Comparison of ENCODE assay signal across 31 cellular contexts in the genomic region with DNA sequence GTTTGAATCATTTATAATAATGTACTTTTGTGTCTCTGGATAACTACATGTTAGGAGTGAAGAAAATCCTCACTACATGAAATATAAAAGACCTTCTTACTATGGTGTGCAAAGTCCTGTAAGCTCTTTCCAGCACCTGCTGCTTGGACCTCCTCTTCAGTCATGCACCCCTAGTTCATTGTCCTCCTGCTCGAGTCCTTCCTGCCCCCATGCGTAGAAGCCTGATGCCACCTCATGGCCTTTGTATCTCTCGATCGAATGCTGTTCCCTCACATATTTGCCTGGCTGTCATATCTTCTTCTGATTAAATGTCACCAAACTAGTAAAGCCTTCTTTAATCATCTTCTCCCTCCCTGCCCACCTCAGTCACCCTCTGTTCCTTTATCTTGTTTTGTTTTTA. TPM values are rescaled to one million over a fixed set of nuclear protein-coding genes. Genes with fewer than 3 reads are reported as not detected.
DNase-seq lines count a peak whose midpoint lies in the region; ATAC-seq and TF ChIP-seq lines count a peak whose summit lies in the region.
"Had no signal": no experiment of that assay in that cellular context is flagged by ENCODE, and none has a peak within 500 bp of the region (broad histone marks: within the 10 kb centered on the region; RNA-seq: fewer than 3 reads in every experiment).

No MANE protein-coding gene starts in this region.

- H3K27ac ChIP-seq in OCI-LY7 (ENCODE audit: low read depth, low read length, poor library complexity, severe bottlenecking): no peak overlapping the region
- H3K27ac ChIP-seq in liver (ENCODE audit: low read depth in 1 of 2, low read length in 2 of 2): no peak overlapping the region
- no peak overlapping the region for H3K27ac ChIP-seq in thyroid gland
- H3K27ac ChIP-seq: BLaER1 treated with 17β-estradiol and CSF1 and Interleukin-3, amounts not matched to agents 10 nM and 100 nM; dorsolateral prefrontal cortex; heart right ventricle; SK-N-MC had no signal

- H3K27me3 Mint-ChIP-seq in natural killer cell treated with Interleukin-12 subunit alpha and Interleukin-12 subunit beta and Interleukin-15 and Interleukin-18, amount 100 ng/mL, for 72 hours: peaks cover 0 to 7% of the 10 kb centered on the region in 2 donors
- H3K27me3 Mint-ChIP-seq: activated naive CD4-positive, alpha-beta T cell treated with anti-CD3 and anti-CD28 coated beads, Interleukin-2, amount 50 U/mL, for 24 hours; brain; type B pancreatic cell had no signal

- H3K9ac ChIP-seq in liver (ENCODE audit: low read depth in 1 of 2, low read length in 2 of 2): peak overlapping the region in 1 of 2 donors; percentile 19
- H3K9ac ChIP-seq: BLaER1 treated with 17β-estradiol and CSF1 and Interleukin-3, amounts not matched to agents 10 nM and 100 nM had no signal

- H3K4me1 Mint-ChIP-seq in natural killer cell treated with Interleukin-12 subunit alpha and Interleukin-12 subunit beta and Interleukin-15 and Interleukin-18, amount 100 ng/mL, for 72 hours (ENCODE audit: low read depth in 2 of 2): no peaks in the 10 kb centered on the region
- H3K4me1 Mint-ChIP-seq: stimulated activated effector memory CD8-positive, alpha-beta T cell treated with anti-CD3 and anti-CD28 coated beads, Interleukin-12 subunit alpha, Interleukin-12 subunit beta, amount 100 ng/mL, for 72 hours had no signal

- peak overlapping the region; percentile 32; the same call in 1 of the 2 replicates for H3K4me2 ChIP-seq in OCI-LY7 (ENCODE audit: low read length)
- H3K4me2 ChIP-seq: BLaER1 treated with 17β-estradiol and CSF1 and Interleukin-3, amounts not matched to agents 10 nM and 100 nM had no signal

- H3K79me2 ChIP-seq in OCI-LY7 (ENCODE audit: insufficient read depth, low read depth, low read length): no peaks in the 10 kb centered on the region

- intact Hi-C loops in OCI-LY7 (cut with micrococcal nuclease; ENCODE audit: unreplicated experiment): loop anchor here (1.0 to 2.0 kb wide), 2 partner anchors 106 to 320 kb away; no protein-coding TSS in a partner anchor
- intact Hi-C loops in thyroid gland (cut with DNase I): no loop called here

- H4K20me1 ChIP-seq in OCI-LY7 (ENCODE audit: insufficient read depth, low read length): no peaks in the 10 kb centered on the region
- H4K20me1 ChIP-seq: BLaER1 treated with 17β-estradiol and CSF1 and Interleukin-3, amounts not matched to agents 10 nM and 100 nM had no signal

- no peak for TF ChIP-seq POLR2A in thyroid gland (IDR thresholded peaks at IDR 0.05)

- no peaks in the 10 kb centered on the region for H3K9me2 ChIP-seq in OCI-LY7 (ENCODE audit: insufficient read depth, low read length)

- no peak overlapping the region for H3K27ac Mint-ChIP-seq in natural killer cell treated with Interleukin-12 subunit alpha and Interleukin-12 subunit beta and Interleukin-15 and Interleukin-18, amount 100 ng/mL, for 72 hours
- H3K27ac Mint-ChIP-seq: activated naive CD4-positive, alpha-beta T cell treated with anti-CD3 and anti-CD28 coated beads, Interleukin-2, amount 50 U/mL, for 24 hours; activated T-helper 1 cell treated with anti-CD3 and anti-CD28 coated beads, Interleukin-12 subunit alpha, Interleukin-12 subunit beta, Interleukin-2, Interleukin-4 antibody, amounts not matched to agents 30 ng/mL and 10 ng/mL and 1 ng/mL, durations not matched to agents 14 hours and 24 hours and 36 hours; brain; natural killer cell; stimulated activated effector memory CD8-positive, alpha-beta T cell treated with anti-CD3 and anti-CD28 coated beads, Interleukin-12 subunit alpha, Interleukin-12 subunit beta, amount 100 ng/mL, for 72 hours; T-helper 1 cell treated with Interleukin-12 subunit alpha and Interleukin-12 subunit beta and Interleukin-4 antibody, amounts not matched to agents 30 μg/mL and 1 μg/mL, for 36 hours; type B pancreatic cell had no signal

- no peaks in the 10 kb centered on the region for H3K9me3 ChIP-seq in OCI-LY7 (ENCODE audit: low read length)
- H3K9me3 ChIP-seq in liver (ENCODE audit: control insufficient read depth in 4 of 4, low read length in 3 of 4): no peaks in the 10 kb centered on the region
- H3K9me3 ChIP-seq in thyroid gland: no peaks in the 10 kb centered on the region
- H3K9me3 ChIP-seq: BLaER1 treated with 17β-estradiol and CSF1 and Interleukin-3, amounts not matched to agents 10 nM and 100 nM; HAP-1; heart right ventricle had no signal

- no peaks in the 10 kb centered on the region for H3K9me3 Mint-ChIP-seq in natural killer cell treated with Interleukin-12 subunit alpha and Interleukin-12 subunit beta and Interleukin-15 and Interleukin-18, amount 100 ng/mL, for 72 hours
- H3K9me3 Mint-ChIP-seq: activated naive CD4-positive, alpha-beta T cell treated with anti-CD3 and anti-CD28 coated beads, Interleukin-2, amount 50 U/mL, for 24 hours; activated T-helper 1 cell treated with anti-CD3 and anti-CD28 coated beads, Interleukin-12 subunit alpha, Interleukin-12 subunit beta, Interleukin-2, Interleukin-4 antibody, amounts not matched to agents 30 ng/mL and 10 ng/mL and 1 ng/mL, durations not matched to agents 14 hours and 24 hours and 36 hours; brain; natural killer cell; stimulated activated effector memory CD8-positive, alpha-beta T cell treated with anti-CD3 and anti-CD28 coated beads, Interleukin-12 subunit alpha, Interleukin-12 subunit beta, amount 100 ng/mL, for 72 hours; T-helper 1 cell treated with Interleukin-12 subunit alpha and Interleukin-12 subunit beta and Interleukin-4 antibody, amounts not matched to agents 30 μg/mL and 1 μg/mL, for 36 hours; type B pancreatic cell had no signal

- CTCF ChIA-PET in OCI-LY7 (lab: Charles Lee; ENCODE audit: unreplicated experiment): no interaction called here

- DNase-seq in GM12865 (ENCODE audit: low read depth): peak; percentile 20
- DNase-seq in GM13977 (ENCODE audit: low spot score): no peak
- DNase-seq in OCI-LY7 (ENCODE audit: low spot score): peak; percentile 66
- DNase-seq in thyroid gland: no peak
- no peak for DNase-seq in NCI-H69 (lab: John Stamatoyannopoulos, UW)
- no peak for DNase-seq in natural killer cell treated with Interleukin-12 subunit alpha and Interleukin-12 subunit beta and Interleukin-15 and Interleukin-18, amount 100 ng/mL, for 72 hours (ENCODE audit: low spot score)
- DNase-seq: activated CD4-positive, alpha-beta T cell treated with anti-CD3 and anti-CD28 coated beads, Interleukin-2, amount 50 U/mL, for 4 hours; activated CD4-positive, CD25-positive, alpha-beta regulatory T cell; activated CD8-positive, alpha-beta memory T cell treated with anti-CD3 and anti-CD28 coated beads, Interleukin-2, amount 50 U/mL, for 48 hours; amniotic stem cell; cerebellar nuclear complex; dorsolateral prefrontal cortex; heart right ventricle; Kasumi-1; natural killer cell; NCI-H1436; NCI-H2107; NCI-H446 treated with DMSO at 0.1 percent for 48 hours; PC-3; stimulated activated CD4-positive, alpha-beta T cell treated with anti-CD3 and anti-CD28 coated beads, Interleukin-15, amount 100 ng/mL, for 24 hours had no signal

- POLR2A ChIA-PET in OCI-LY7 (lab: Charles Lee): interaction anchor here (0.5 to 1.3 kb wide), 3 partner anchors 9 to 161 kb away, joined by 3 to 4 read pairs (median 4); no protein-coding TSS in a partner anchor

- no peaks in the 10 kb centered on the region for H3K36me3 Mint-ChIP-seq in natural killer cell treated with Interleukin-12 subunit alpha and Interleukin-12 subunit beta and Interleukin-15 and Interleukin-18, amount 100 ng/mL, for 72 hours
- H3K36me3 Mint-ChIP-seq: activated naive CD4-positive, alpha-beta T cell treated with anti-CD3 and anti-CD28 coated beads, Interleukin-2, amount 50 U/mL, for 24 hours; brain; natural killer cell; stimulated activated effector memory CD8-positive, alpha-beta T cell treated with anti-CD3 and anti-CD28 coated beads, Interleukin-12 subunit alpha, Interleukin-12 subunit beta, amount 100 ng/mL, for 72 hours; type B pancreatic cell had no signal

- H3K36me3 ChIP-seq in OCI-LY7 (ENCODE audit: insufficient read depth, low read length): no peaks in the 10 kb centered on the region
- no peaks in the 10 kb centered on the region for H3K36me3 ChIP-seq in liver (ENCODE audit: control insufficient read depth in 4 of 4, insufficient read depth in 3 of 4, low read depth in 1 of 4, low read length in 3 of 4)
- no peaks in the 10 kb centered on the region for H3K36me3 ChIP-seq in thyroid gland
- H3K36me3 ChIP-seq: BLaER1 treated with 17β-estradiol and CSF1 and Interleukin-3, amounts not matched to agents 10 nM and 100 nM; HAP-1; heart right ventricle had no signal

- ATAC-seq in natural killer cell treated with Interleukin-12 subunit alpha and Interleukin-12 subunit beta and Interleukin-15 and Interleukin-18, amount 100 ng/mL, for 72 hours: no peak
- ATAC-seq: heart right ventricle; natural killer cell; PC-3; stimulated activated effector memory CD8-positive, alpha-beta T cell treated with anti-CD3 and anti-CD28 coated beads, Interleukin-12 subunit alpha, Interleukin-12 subunit beta, amount 100 ng/mL, for 72 hours had no signal

- no peak overlapping the region for H3K4me3 Mint-ChIP-seq in natural killer cell treated with Interleukin-12 subunit alpha and Interleukin-12 subunit beta and Interleukin-15 and Interleukin-18, amount 100 ng/mL, for 72 hours
- H3K4me3 Mint-ChIP-seq: activated naive CD4-positive, alpha-beta T cell treated with anti-CD3 and anti-CD28 coated beads, Interleukin-2, amount 50 U/mL, for 24 hours; activated T-helper 1 cell treated with anti-CD3 and anti-CD28 coated beads, Interleukin-12 subunit alpha, Interleukin-12 subunit beta, Interleukin-2, Interleukin-4 antibody, amounts not matched to agents 30 ng/mL and 10 ng/mL and 1 ng/mL, durations not matched to agents 14 hours and 24 hours and 36 hours; brain; natural killer cell; stimulated activated effector memory CD8-positive, alpha-beta T cell treated with anti-CD3 and anti-CD28 coated beads, Interleukin-12 subunit alpha, Interleukin-12 subunit beta, amount 100 ng/mL, for 72 hours; T-helper 1 cell treated with Interleukin-12 subunit alpha and Interleukin-12 subunit beta and Interleukin-4 antibody, amounts not matched to agents 30 μg/mL and 1 μg/mL, for 36 hours; type B pancreatic cell had no signal

- in situ Hi-C loops in GM13977 (cut with MboI; ENCODE audit: low pct_unique_long_range_greater_than_20kb, low sequenced_read_pairs, unreplicated experiment): no loop called here

- H3K27me3 ChIP-seq in liver (ENCODE audit: control insufficient read depth in 4 of 4, insufficient read depth in 4 of 4, low read length in 3 of 4): no peaks in the 10 kb centered on the region
- H3K27me3 ChIP-seq in thyroid gland: no peaks in the 10 kb centered on the region
- H3K27me3 ChIP-seq: BLaER1 treated with 17β-estradiol and CSF1 and Interleukin-3, amounts not matched to agents 10 nM and 100 nM; dorsolateral prefrontal cortex; heart right ventricle had no signal

- H2AFZ ChIP-seq in OCI-LY7 (ENCODE audit: low read length): peak overlapping the region; percentile 43

- H3K4me1 ChIP-seq in OCI-LY7 (ENCODE audit: insufficient read depth, low read length, poor library complexity, severe bottlenecking): peaks cover 19% of the 10 kb centered on the region
- peaks cover 0 to 21% (median 16%) of the 10 kb centered on the region in 4 donors for H3K4me1 ChIP-seq in liver (ENCODE audit: control insufficient read depth in 4 of 4, insufficient read depth in 4 of 4, low read length in 3 of 4)
- H3K4me1 ChIP-seq in thyroid gland: no peaks in the 10 kb centered on the region
- H3K4me1 ChIP-seq: BLaER1 treated with 17β-estradiol and CSF1 and Interleukin-3, amounts not matched to agents 10 nM and 100 nM; HAP-1; heart right ventricle had no signal

- TF ChIP-seq RAD21 in liver (IDR thresholded peaks at IDR 0.05): peak; percentile 89 to 93

- 27% methylated on average over 4 of the region's 4 CpGs for WGBS in liver
- WGBS in thyroid gland, 2 donors: 91% methylated on average over 4 of the region's 4 CpGs

- BruUV-seq in OCI-LY7 (replicated peaks; lab: Mats Ljungman, UMichigan): no TSS peak

- H3K4me3 ChIP-seq in GM12865 (ENCODE audit: low read depth, low read length) (no peak overlapping the region), OCI-LY7 (ENCODE audit: low read depth, low read length, poor library complexity, severe bottlenecking) (no peak overlapping the region), liver (ENCODE audit: low read depth in 1 of 3, low read length in 3 of 3) (no peak overlapping the region), thyroid gland (replicated peaks in 1 of 3) (no peak overlapping the region)
- H3K4me3 ChIP-seq: BLaER1 treated with 17β-estradiol and CSF1 and Interleukin-3, amounts not matched to agents 10 nM and 100 nM; dorsolateral prefrontal cortex; HAP-1; heart right ventricle; lung; SK-N-MC had no signal

- TF ChIP-seq CTCF in GM12865 (IDR thresholded peaks at IDR 0.05; ENCODE audit: insufficient read depth, low read depth, low read length, missing control alignments) (peak; percentile 0), GM13977 (IDR thresholded peaks at IDR 0.05; ENCODE audit: extremely low read depth, insufficient read depth, missing control alignments) (peak; percentile 17), OCI-LY7 (conservative IDR thresholded peaks at IDR 0.05; ENCODE audit: low read length) (peak; percentile 70), liver (IDR thresholded peaks at IDR 0.05; ENCODE audit: low read depth, low read length, missing input control) (peak; percentile 50), thyroid gland (IDR thresholded peaks at IDR 0.05) (no peak)

RNA-seq across cellular contexts. Expression of gene SUCLG2, which starts 49.9 kb away (rescaled TPM):
- total RNA-seq in OCI-LY7 (2014; rRNA removed; shearing (Covaris generic)): 28.3 and 29.4 TPM in 2 replicates
- total RNA-seq in OCI-LY7 (2022): 44.7 and 48.9 TPM in 2 replicates
- 100 to 1,000 TPM in 1 of 2 donors, 10 to 100 TPM in 1; 45.3 to 114 TPM for total RNA-seq in liver
- 100 to 1,000 TPM in 1 of 2 donors, 10 to 100 TPM in 1; 77.2 to 108 TPM for polyA plus RNA-seq in liver
- total RNA-seq in thyroid gland: 10 to 100 TPM; 64.4 to 70.9 (median 70.7) TPM
- 10 to 100 TPM; 18.9 to 28.2 TPM for total RNA-seq in natural killer cell treated with Interleukin-12 subunit alpha and Interleukin-12 subunit beta and Interleukin-15 and Interleukin-18, amount 100 ng/mL, for 72 hours

Comparison
In these comparisons a context has a peak if more than half of its experiments do, and no peak if none do; other contexts are left out.
1. DNase-seq: peak in GM12865 (single experiment) and OCI-LY7 (single experiment); none in GM13977 (single experiment), thyroid gland (0 of 2), NCI-H69 (single experiment) and natural killer cell treated with Interleukin-12 subunit alpha and Interleukin-12 subunit beta and Interleukin-15 and Interleukin-18, amount 100 ng/mL, for 72 hours (single experiment).
2. CTCF ChIP-seq: peak in GM12865 (single experiment), GM13977 (single experiment), OCI-LY7 (single experiment) and liver (single experiment); none in thyroid gland (0 of 6).